23 cellular contexts compared by ENCODE assay signal in genomic region chr2:19508-19907, GRCh38. TPM values are rescaled to one million over a fixed set of nuclear protein-coding genes. Genes with fewer than 3 reads are reported as not detected.
"Had no signal": no experiment of that assay in that cellular context is flagged by ENCODE, and none has a peak within 500 bp of the region (broad histone marks: within the 10 kb centered on the region; RNA-seq: fewer than 3 reads in every experiment).

No MANE protein-coding gene starts in this region.

- H3K9me3 Mint-ChIP-seq: activated naive CD4-positive, alpha-beta T cell treated with anti-CD3 and anti-CD28 coated beads for 36 hours; activated naive CD8-positive, alpha-beta T cell treated with anti-CD3 and anti-CD28 coated beads, Interleukin-2, amount 10 ng/mL, durations not matched to agents 7 days and 5 days; mesothelial cell of epicardium had no signal

- H3K4me3 ChIP-seq: heart left ventricle, left lung, sigmoid colon had no signal

- ATAC-seq: heart left ventricle; stimulated activated naive B cell treated with anti-CD40 and anti-IgM and Interleukin-4, amounts not matched to agents 10 μg/mL and 1 μg/mL and 100 μg/mL, for 72 hours had no signal

- H3K27ac Mint-ChIP-seq: activated B cell treated with CpG ODN at 0.5 μM for 24 hours; activated CD4-positive, alpha-beta T cell treated with anti-CD3 and anti-CD28 coated beads for 36 hours; activated naive CD4-positive, alpha-beta T cell treated with anti-CD3 and anti-CD28 coated beads for 36 hours; activated naive CD8-positive, alpha-beta T cell treated with anti-CD3 and anti-CD28 coated beads, Interleukin-2, amount 10 ng/mL, durations not matched to agents 7 days and 5 days; mesothelial cell of epicardium; stimulated activated naive B cell treated with anti-CD40 and anti-IgM and Interleukin-4, amounts not matched to agents 10 μg/mL and 1 μg/mL and 100 μg/mL, for 72 hours had no signal

- H3K36me3 ChIP-seq: heart left ventricle, left lung, sigmoid colon had no signal

- H3K27ac ChIP-seq: epithelial cell of prostate, heart left ventricle, left lung, sigmoid colon had no signal

- DNase-seq: activated B cell treated with CpG ODN at 0.5 μM for 24 hours; activated CD4-positive, alpha-beta T cell treated with anti-CD3 and anti-CD28 coated beads for 36 hours; activated CD4-positive, alpha-beta T cell treated with anti-CD3 and anti-CD28 coated beads, Interleukin-2, amount 50 U/mL, for 48 hours; activated CD8-positive, alpha-beta memory T cell treated with anti-CD3 and anti-CD28 coated beads, Interleukin-2, amount 50 U/mL, for 48 hours; activated effector memory CD4-positive, alpha-beta T cell treated with Interleukin-2 at 50 U/mL for 16 hours; activated naive CD4-positive, alpha-beta T cell treated with anti-CD3 and anti-CD28 coated beads for 36 hours; activated naive CD8-positive, alpha-beta T cell treated with anti-CD3 and anti-CD28 coated beads, Interleukin-2, amount 10 ng/mL, durations not matched to agents 7 days and 5 days; activated T-cell treated with anti-CD3 and anti-CD28 coated beads, Interleukin-2, amount 50 U/mL, for 48 hours; amniotic stem cell; cortex of kidney; heart left ventricle; left lung; occipital lobe; sigmoid colon; stimulated activated CD4-positive, alpha-beta T cell treated with anti-CD3 and anti-CD28 coated beads, Interleukin-2, amount 100 ng/mL, for 48 hours; stimulated activated CD8-positive, alpha-beta memory T cell treated with anti-CD3 and anti-CD28 coated beads, Interleukin-4, amount 100 ng/mL, for 48 hours; stimulated activated naive B cell treated with anti-CD40 and anti-IgM and Interleukin-4, amounts not matched to agents 10 μg/mL and 1 μg/mL and 100 μg/mL, for 72 hours; T1000 had no signal

- H3K4me3 Mint-ChIP-seq: activated B cell treated with CpG ODN at 0.5 μM for 24 hours; activated CD4-positive, alpha-beta T cell treated with anti-CD3 and anti-CD28 coated beads for 36 hours; activated naive CD4-positive, alpha-beta T cell treated with anti-CD3 and anti-CD28 coated beads for 36 hours; activated naive CD8-positive, alpha-beta T cell treated with anti-CD3 and anti-CD28 coated beads, Interleukin-2, amount 10 ng/mL, durations not matched to agents 7 days and 5 days; mesothelial cell of epicardium; stimulated activated naive B cell treated with anti-CD40 and anti-IgM and Interleukin-4, amounts not matched to agents 10 μg/mL and 1 μg/mL and 100 μg/mL, for 72 hours had no signal

- H3K27me3 ChIP-seq: left lung had no signal

- FAIRE-seq: bronchial epithelial cell, kidney had no signal

- H3K36me3 Mint-ChIP-seq: mesothelial cell of epicardium; stimulated activated naive B cell treated with anti-CD40 and anti-IgM and Interleukin-4, amounts not matched to agents 10 μg/mL and 1 μg/mL and 100 μg/mL, for 72 hours had no signal

- H3K9me3 ChIP-seq: sigmoid colon had no signal

- H3K4me1 ChIP-seq: sigmoid colon had no signal

RNA-seq across cellular contexts. Expression of gene FAM110C, which starts 26.8 kb away (rescaled TPM):
- total RNA-seq: fibroblast of villous mesenchyme had no signal
